3 cellular contexts compared by ENCODE assay signal in genomic region chr12:126688556-126688955, GRCh38.
"Had no signal": no experiment of that assay in that cellular context is flagged by ENCODE, and none has a peak within 500 bp of the region (broad histone marks: within the 10 kb centered on the region; RNA-seq: fewer than 3 reads in every experiment).

No MANE protein-coding gene starts in this region.

- DNase-seq: GDM1, GF-D8 had no signal

- H3K4me3 ChIP-seq: GM12878 had no signal

- ATAC-seq: GM12878 had no signal
